30 cellular contexts compared by ENCODE assay signal in genomic region chr18:57927511-57927910, GRCh38.
"Had no signal": no experiment of that assay in that cellular context is flagged by ENCODE, and none has a peak within 500 bp of the region (broad histone marks: within the 10 kb centered on the region; RNA-seq: fewer than 3 reads in every experiment).

No MANE protein-coding gene starts in this region.

- H3K36me3 ChIP-seq: esophagus squamous epithelium, gastroesophageal sphincter, heart right ventricle, WERI-Rb-1 had no signal

- H3K27me3 ChIP-seq: body of pancreas, esophagus squamous epithelium, gastroesophageal sphincter, heart right ventricle had no signal

- DNase-seq: activated B cell treated with CpG ODN at 0.5 μM for 24 hours; activated CD4-positive, alpha-beta T cell treated with anti-CD3 and anti-CD28 coated beads for 48 hours; activated CD4-positive, alpha-beta T cell treated with anti-CD3 and anti-CD28 coated beads, Interleukin-2, amount 50 U/mL, for 1 hour; activated CD4-positive, alpha-beta T cell treated with anti-CD3 and anti-CD28 coated beads, Interleukin-2, amount 50 U/mL, for 48 hours; activated CD8-positive, alpha-beta memory T cell treated with anti-CD3 and anti-CD28 coated beads for 24 hours; activated CD8-positive, alpha-beta T cell treated with anti-CD3 and anti-CD28 coated beads for 36 hours; activated effector memory CD4-positive, alpha-beta T cell treated with Interleukin-2 at 50 U/mL for 16 hours; activated gamma-delta T cell treated with Interleukin-2 at 50 U/mL for 16 hours; activated naive CD4-positive, alpha-beta T cell treated with anti-CD3 and anti-CD28 coated beads for 36 hours; activated naive CD8-positive, alpha-beta T cell treated with anti-CD3 and anti-CD28 coated beads, Interleukin-2, amount 10 ng/mL, durations not matched to agents 7 days and 5 days; activated T-cell treated with anti-CD3 and anti-CD28 coated beads, Interleukin-2, amount 50 U/mL, for 4 hours; amniotic stem cell; aorta; body of pancreas; caudate nucleus; cortex of kidney; dermis blood vessel endothelial cell; effector CD8-positive, alpha-beta T cell; esophagus squamous epithelium; foreskin melanocyte; heart right ventricle; T-helper 1 cell; T-helper 17 cell; T1000; WERI-Rb-1 had no signal

- ATAC-seq: activated CD4-positive, CD25-positive, alpha-beta regulatory T cell treated with anti-CD3 and anti-CD28 coated beads, Interleukin-2, amount 50 U/mL, for 24 hours; activated CD8-positive, alpha-beta T cell treated with anti-CD3 and anti-CD28 coated beads for 36 hours; activated naive CD4-positive, alpha-beta T cell treated with anti-CD3 and anti-CD28 coated beads, Interleukin-2, amount 50 U/mL, for 72 hours; activated T-cell treated with anti-CD3 and anti-CD28 coated beads, Interleukin-2, amount 50 U/mL, for 4 hours; activated T-helper 17 cell treated with anti-CD3 and anti-CD28 coated beads, Interleukin-2, amount 50 U/mL, for 72 hours; body of pancreas; gastroesophageal sphincter; heart right ventricle; T-helper 17 cell had no signal

- H3K9me3 ChIP-seq: body of pancreas, esophagus squamous epithelium, gastroesophageal sphincter, heart right ventricle had no signal

- H3K4me3 ChIP-seq: body of pancreas, esophagus squamous epithelium, gastroesophageal sphincter, heart right ventricle had no signal

- H3K27ac ChIP-seq: body of pancreas, epithelial cell of prostate, esophagus squamous epithelium, gastroesophageal sphincter, heart right ventricle, WERI-Rb-1 had no signal
